In genomic region chr10:110210663-110211454, GRCh38 we compare ENCODE assay signal across 8 cellular contexts. TPM values are rescaled to one million over a fixed set of nuclear protein-coding genes. Genes with fewer than 3 reads are reported as not detected.
A peak's percentile ranks its signal among the peaks of the same experiment; 100 is the strongest.
DNase-seq lines count a peak whose midpoint lies in the region; ATAC-seq and FAIRE-seq lines count a peak whose summit lies in the region.

No MANE protein-coding gene starts in this region.

- FAIRE-seq in small intestine (lab: Jason Lieb, UNC): peak; percentile 5

- no peaks in the 10 kb centered on the region for H3K9me3 ChIP-seq in small intestine (ENCODE audit: control insufficient read depth, low read depth)

- H3K4me3 Mint-ChIP-seq in immature natural killer cell: peak overlapping the region; percentile 90 to 96 (median 96)

- ATAC-seq in GM19025 (IDR thresholded peaks at IDR 0.05; ENCODE audit: low read depth, unreplicated experiment) (peak; percentile 72), HG03342 (IDR thresholded peaks at IDR 0.05; ENCODE audit: unreplicated experiment) (peak; percentile 75)

- peak overlapping the region; percentile 35 to 88 for H3K27ac ChIP-seq in small intestine (ENCODE audit: low read depth in 1 of 2, low read length in 1 of 2)

- peaks cover 0 to 4% (median 1%) of the 10 kb centered on the region in 3 donors for H3K36me3 Mint-ChIP-seq in immature natural killer cell

- H3K4me1 Mint-ChIP-seq in immature natural killer cell: peaks cover 45 to 52% of the 10 kb centered on the region in 2 donors

- peak overlapping the region; percentile 65 to 79 for H3K4me3 ChIP-seq in small intestine (ENCODE audit: low read depth in 1 of 2, low read length in 2 of 2)

- peak overlapping the region; percentile 65 to 97 (median 89) for H3K27ac Mint-ChIP-seq in immature natural killer cell

- H3K27me3 ChIP-seq in small intestine (ENCODE audit: control insufficient read depth in 2 of 2, insufficient read depth in 2 of 2, low read length in 2 of 2): no peaks in the 10 kb centered on the region

- peaks cover 0 to 7% (median 0%) of the 10 kb centered on the region in 6 donors for H3K9me3 Mint-ChIP-seq in immature natural killer cell

- H3K27me3 Mint-ChIP-seq in immature natural killer cell (ENCODE audit: low read depth in 3 of 3): peaks cover 17 to 46% (median 37%) of the 10 kb centered on the region in 3 donors

- H3K36me3 ChIP-seq in small intestine (ENCODE audit: control insufficient read depth in 2 of 2, insufficient read depth in 2 of 2, low read length in 2 of 2): no peaks in the 10 kb centered on the region

- H3K4me1 ChIP-seq in small intestine (ENCODE audit: control insufficient read depth in 2 of 2, insufficient read depth in 1 of 2, low read depth in 1 of 2, low read length in 1 of 2): peaks cover 3% of the 10 kb centered on the region in 2 donors

- 0 to 1% (median 0%) methylated on average over 55 to 60 of the region's 60 CpGs for WGBS in small intestine, 3 donors

- DNase-seq in AG08396 (ENCODE audit: low spot score) (peak; percentile 99), NCI-H345 treated with DMSO at 0.1 percent for 48 hours (lab: John Stamatoyannopoulos, UW; ENCODE audit: unreplicated experiment) (peak; percentile 79), immature natural killer cell (peak; percentile 87 to 89 (median 88)), small intestine (peak; percentile 99)
- DNase-seq in activated CD4-positive, CD25-positive, alpha-beta regulatory T cell (lab: John Stamatoyannopoulos, UW): peak; percentile 74 to 81 (median 77)
- DNase-seq in central memory CD4-positive, alpha-beta T cell: peak; percentile 88

RNA-seq across cellular contexts. Expression of gene MXI1, which starts 3.5 kb away (rescaled TPM):
- polyA plus RNA-seq in immature natural killer cell (10 to 100 TPM in 1 of 3 donors, 1 to 10 TPM in 2; 7.1 to 11.4 (median 9.7) TPM), small intestine (10 to 100 TPM; 12.0 to 19.2 (median 16.8) TPM)

Comparison
In these comparisons a context has a peak if more than half of its experiments do, and no peak if none do; other contexts are left out.
1. Peak in every context shown above with its lines: DNase-seq, ATAC-seq, H3K4me3 ChIP-seq and H3K27ac ChIP-seq.